In genomic region chr11:72970557-72971118, GRCh38 we compare ENCODE assay signal across 12 cellular contexts.
DNase-seq lines count a peak whose midpoint lies in the region; ATAC-seq, FAIRE-seq and TF ChIP-seq lines count a peak whose summit lies in the region.
"Had no signal": no experiment of that assay in that cellular context is flagged by ENCODE, and none has a peak within 500 bp of the region (broad histone marks: within the 10 kb centered on the region; RNA-seq: fewer than 3 reads in every experiment).

No MANE protein-coding gene starts in this region.

- no peak for ATAC-seq in T-helper 17 cell
- no peak for ATAC-seq in HG03521 (IDR thresholded peaks at IDR 0.05; ENCODE audit: unreplicated experiment)
- ATAC-seq: HCT116 had no signal

- peaks cover 29% of the 10 kb centered on the region for H3K4me1 Mint-ChIP-seq in T-helper 17 cell

- H3K36me3 Mint-ChIP-seq in T-helper 17 cell (ENCODE audit: low read depth) = peaks cover 7% of the 10 kb centered on the region

- no peaks in the 10 kb centered on the region for H3K27me3 Mint-ChIP-seq in T-helper 17 cell

- peak overlapping the region; percentile 75 for H3K27ac Mint-ChIP-seq in T-helper 17 cell

- no peak for FAIRE-seq in GM12891 (lab: Jason Lieb, UNC)
- FAIRE-seq: kidney had no signal

- no peaks in the 10 kb centered on the region for H3K9me3 ChIP-seq in T-helper 17 cell (ENCODE audit: control insufficient read depth, low read length, poor library complexity, severe bottlenecking)

- no peak for TF ChIP-seq POLR2A in GM12891 (IDR thresholded peaks at IDR 0.05; ENCODE audit: low read depth, low read length)

- H3K27ac ChIP-seq in epithelial cell of prostate (peak overlapping the region; percentile 62), substantia nigra (ENCODE audit: low read depth, low read length, poor library complexity, severe bottlenecking) (peak overlapping the region; percentile 11)
- H3K27ac ChIP-seq: C4-2B had no signal

- peak; percentile 4 for DNase-seq in stimulated activated CD4-positive, alpha-beta T cell treated with anti-CD3 and anti-CD28 coated beads, Interleukin-4, amount 100 ng/mL, for 24 hours
- no peak for DNase-seq in stimulated activated CD4-positive, alpha-beta T cell treated with anti-CD3 and anti-CD28 coated beads, Interleukin-2, amount 100 ng/mL, for 48 hours
- DNase-seq in T-helper 17 cell (no peak), epithelial cell of prostate (ENCODE audit: low read depth, low spot score) (no peak), substantia nigra (lab: John Stamatoyannopoulos, UW) (no peak), kidney glomerular epithelial cell (lab: John Stamatoyannopoulos, UW) (no peak), GM12891 (ENCODE audit: insufficient read length, low spot score) (no peak)
- DNase-seq: kidney, NCI-H2107 had no signal

- H3K4me3 Mint-ChIP-seq in T-helper 17 cell = peak overlapping the region; percentile 34

TF ChIP-seq in GM12891, 5 proteins besides CTCF, POLR2A, EP300 and RAD21:
- TF ChIP-seq SPI1 (IDR thresholded peaks at IDR 0.05; ENCODE audit: low read depth, low read length) = no peak
- TF ChIP-seq POU2F2 (IDR thresholded peaks at IDR 0.05; ENCODE audit: low read depth, low read length) = no peak
- no peak for TF ChIP-seq POLR2AphosphoS5 (IDR thresholded peaks at IDR 0.05; ENCODE audit: low read depth, low read length)
- no peak for TF ChIP-seq PAX5 (IDR thresholded peaks at IDR 0.05; ENCODE audit: insufficient read depth, low read length, severe bottlenecking)
- TF ChIP-seq TAF1 (IDR thresholded peaks at IDR 0.05; ENCODE audit: low read depth, low read length) = no peak
